In genomic region chr2:162343492-162343823, GRCh38 we compare ENCODE assay signal across 8 cellular contexts. TPM values are rescaled to one million over a fixed set of nuclear protein-coding genes. Genes with fewer than 3 reads are reported as not detected.
A peak's percentile ranks its signal among the peaks of the same experiment; 100 is the strongest.
DNase-seq lines count a peak whose midpoint lies in the region; ATAC-seq and TF ChIP-seq lines count a peak whose summit lies in the region.

No MANE protein-coding gene starts in this region.

- H3K27ac ChIP-seq in ovary = no peak overlapping the region

- CTCF ChIA-PET in GM10248 (lab: Yijun Ruan, JAX) = interaction anchor here (1.0 to 2.1 kb wide), 5 partner anchors 9 to 123 kb away, joined by 3 to 13 read pairs (median 4); no protein-coding TSS in a partner anchor

- ATAC-seq in HG03045 (IDR thresholded peaks at IDR 0.05; ENCODE audit: unreplicated experiment) = no peak

- H3K36me3 ChIP-seq in endocrine pancreas (ENCODE audit: control insufficient read depth, insufficient read depth, low read length) = no peaks in the 10 kb centered on the region
- H3K36me3 ChIP-seq in ovary = no peaks in the 10 kb centered on the region

- intact Hi-C loops in ovary (cut with DNase I) = no loop called here

- TF ChIP-seq CTCF in GM12864 (IDR thresholded peaks at IDR 0.05; ENCODE audit: low read depth, low read length, missing control alignments) = no peak
- no peak for TF ChIP-seq CTCF in LNCaP clone FGC (IDR thresholded peaks at IDR 0.05; ENCODE audit: control insufficient read depth, extremely low read depth, insufficient read depth)
- no peak for TF ChIP-seq CTCF in ovary (IDR thresholded peaks at IDR 0.05)
- no peak for TF ChIP-seq CTCF in GM10248 (IDR thresholded peaks at IDR 0.05; ENCODE audit: control extremely low read depth, extremely low read depth, low read depth, missing control alignments)

- POLR2A ChIA-PET in GM10248 (lab: Yijun Ruan, JAX) = interaction anchor here (1.0 kb wide), 1 partner anchor 25 kb away, joined by 5 read pairs; the partner anchor contains the start of gene IFIH1

- WGBS in ovary, 3 donors = 40 to 50% (median 44%) methylated on average over 4 of the region's 4 CpGs

- TF ChIP-seq POLR2A in ovary (IDR thresholded peaks at IDR 0.05) = no peak

- no peaks in the 10 kb centered on the region for H3K27me3 ChIP-seq in endocrine pancreas (ENCODE audit: control insufficient read depth, insufficient read depth, low read length)
- no peaks in the 10 kb centered on the region for H3K27me3 ChIP-seq in ovary

- H3K9me3 ChIP-seq in endocrine pancreas (ENCODE audit: control insufficient read depth, low read length) (no peaks in the 10 kb centered on the region), ovary (no peaks in the 10 kb centered on the region)

- DNase-seq in GM12864 (ENCODE audit: low read depth) = no peak
- no peak for DNase-seq in LNCaP clone FGC (ENCODE audit: low read depth)
- DNase-seq in ovary = no peak
- DNase-seq in GM10248 (ENCODE audit: extremely low spot score) = no peak
- DNase-seq in NCI-H1048 (lab: John Stamatoyannopoulos, UW) = no peak
- DNase-seq in NCI-H69 (lab: John Stamatoyannopoulos, UW) = no peak

- H3K4me3 ChIP-seq in GM12864 (ENCODE audit: low read depth, low read length) (peak overlapping the region; percentile 93), LNCaP clone FGC (ENCODE audit: low read depth, low read length) (peak overlapping the region; percentile 84), endocrine pancreas (ENCODE audit: control insufficient read depth, insufficient read depth, low read length) (peak overlapping the region; percentile 27), ovary (peak overlapping the region; percentile 86)

- H3K4me1 ChIP-seq in endocrine pancreas (ENCODE audit: control insufficient read depth, insufficient read depth, low read length) (peaks cover 11% of the 10 kb centered on the region), ovary (ENCODE audit: insufficient read depth) (no peaks in the 10 kb centered on the region)

- no peak overlapping the region for H3K9ac ChIP-seq in endocrine pancreas (ENCODE audit: control insufficient read depth, insufficient read depth, low read length)

- no peak for TF ChIP-seq EP300 in ovary (IDR thresholded peaks at IDR 0.05)

RNA-seq across cellular contexts. Expression of gene GCA, which starts 0.5 kb away (rescaled TPM):
- total RNA-seq in ovary = 10 to 100 TPM in 6 of 7 donors, 1 to 10 TPM in 1; 7.2 to 23.3 (median 12.5) TPM
- polyA plus RNA-seq in ovary = 10 to 100 TPM in 1 of 2 donors, 1 to 10 TPM in 1; 8.8 to 12.5 TPM

RNA-seq across cellular contexts. Expression of gene IFIH1, which starts 25.0 kb away (rescaled TPM):
- 10 to 100 TPM; 12.4 to 16.9 (median 14.4) TPM for total RNA-seq in ovary
- polyA plus RNA-seq in ovary = 10 to 100 TPM in 1 of 2 donors, 1 to 10 TPM in 1; 7.6 to 19.7 TPM

Comparison
In these comparisons a context has a peak if more than half of its experiments do, and no peak if none do; other contexts are left out.
1. H3K4me3 ChIP-seq: peak in every context shown above with its lines; median percentile 93 in GM12864; 86 in ovary; 84 in LNCaP clone FGC; 27 in endocrine pancreas.